Comparison of ENCODE assay signal across 8 cellular contexts in genomic region chr12:19382111-19382526, GRCh38. TPM values are rescaled to one million over a fixed set of nuclear protein-coding genes. Genes with fewer than 3 reads are reported as not detected.
DNase-seq lines count a peak whose midpoint lies in the region; ATAC-seq and TF ChIP-seq lines count a peak whose summit lies in the region.

No MANE protein-coding gene starts in this region.

- H3K4me3 Mint-ChIP-seq in T-helper 1 cell treated with Interleukin-12 subunit alpha and Interleukin-12 subunit beta and Interleukin-4 antibody, amounts not matched to agents 30 μg/mL and 1 μg/mL, for 36 hours: peak overlapping the region; percentile 31

- H2AFZ ChIP-seq in Karpas-422 (ENCODE audit: low read length): no peak overlapping the region

- H3K9me2 ChIP-seq in Karpas-422 (replicated peaks; ENCODE audit: insufficient read depth, low read length): no peaks in the 10 kb centered on the region

- no peaks in the 10 kb centered on the region for H3K27me3 Mint-ChIP-seq in T-helper 1 cell treated with Interleukin-12 subunit alpha and Interleukin-12 subunit beta and Interleukin-4 antibody, amounts not matched to agents 30 μg/mL and 1 μg/mL, for 36 hours (ENCODE audit: low read depth)

- H3K9me3 ChIP-seq in right atrium auricular region (no peaks in the 10 kb centered on the region), left ventricle myocardium inferior (replicated peaks) (no peaks in the 10 kb centered on the region), Karpas-422 (ENCODE audit: low read length) (no peaks in the 10 kb centered on the region)

- H3K36me3 ChIP-seq in right atrium auricular region: peaks cover 13% of the 10 kb centered on the region
- peaks cover 18% of the 10 kb centered on the region for H3K36me3 ChIP-seq in left ventricle myocardium inferior
- H3K36me3 ChIP-seq in Karpas-422 (ENCODE audit: insufficient read depth, low read length): 0 out of 2 replicates have a peak, but pooled peaks cover 3% of the 10 kb centered on the region

- H3K4me2 ChIP-seq in Karpas-422 (ENCODE audit: low read depth, low read length, poor library complexity, severe bottlenecking): no peak overlapping the region

- no peaks in the 10 kb centered on the region for H3K27me3 ChIP-seq in right atrium auricular region
- no peaks in the 10 kb centered on the region for H3K27me3 ChIP-seq in left ventricle myocardium inferior (ENCODE audit: low read depth)
- H3K27me3 ChIP-seq in Karpas-422 (ENCODE audit: low read length): no peaks in the 10 kb centered on the region

- peak overlapping the region; percentile 70 for H3K27ac Mint-ChIP-seq in T-helper 1 cell treated with Interleukin-12 subunit alpha and Interleukin-12 subunit beta and Interleukin-4 antibody, amounts not matched to agents 30 μg/mL and 1 μg/mL, for 36 hours

- ATAC-seq in HG02981 (IDR thresholded peaks at IDR 0.05; ENCODE audit: unreplicated experiment): peak; percentile 97

- H3K9ac ChIP-seq in Karpas-422 (ENCODE audit: low read length): no peak overlapping the region

- intact Hi-C loops in left ventricle myocardium inferior (cut with micrococcal nuclease): no loop called here

- H3K36me3 Mint-ChIP-seq in T-helper 1 cell treated with Interleukin-12 subunit alpha and Interleukin-12 subunit beta and Interleukin-4 antibody, amounts not matched to agents 30 μg/mL and 1 μg/mL, for 36 hours (ENCODE audit: low read depth): no peaks in the 10 kb centered on the region

- H3K4me1 Mint-ChIP-seq in T-helper 1 cell treated with Interleukin-12 subunit alpha and Interleukin-12 subunit beta and Interleukin-4 antibody, amounts not matched to agents 30 μg/mL and 1 μg/mL, for 36 hours (ENCODE audit: low read depth): peaks cover 10% of the 10 kb centered on the region

- no peak overlapping the region for H3K27ac ChIP-seq in right atrium auricular region
- H3K27ac ChIP-seq in left ventricle myocardium inferior (replicated peaks): no peak overlapping the region
- H3K27ac ChIP-seq in Karpas-422 (ENCODE audit: low read length): no peak overlapping the region

- TF ChIP-seq CTCF in right atrium auricular region (IDR thresholded peaks at IDR 0.05) (no peak), left ventricle myocardium inferior (IDR thresholded peaks at IDR 0.05; ENCODE audit: borderline replicate concordance) (no peak), epithelial cell of esophagus (IDR thresholded peaks at IDR 0.05; ENCODE audit: insufficient read depth, low read depth, low read length, missing control alignments) (no peak)

- H3K4me3 ChIP-seq in right atrium auricular region (no peak overlapping the region), left ventricle myocardium inferior (no peak overlapping the region), epithelial cell of esophagus (ENCODE audit: low read length) (no peak overlapping the region), Karpas-422 (ENCODE audit: low read length) (no peak overlapping the region)

- peak; percentile 59 for DNase-seq in right atrium auricular region (ENCODE audit: low spot score)
- DNase-seq in left ventricle myocardium inferior: no peak
- peak; percentile 92 for DNase-seq in epithelial cell of esophagus (ENCODE audit: low read depth)
- DNase-seq in stimulated activated CD4-positive, alpha-beta T cell treated with anti-CD3 and anti-CD28 coated beads, Interleukin-1b, Interleukin-23, amount 100 ng/mL, for 4 hours (ENCODE audit: low read depth in 2 of 2): peak; percentile 27 to 36
- no peak for DNase-seq in Ammon's horn (ENCODE audit: low spot score)
- DNase-seq in Karpas-422: no peak

- no peaks in the 10 kb centered on the region for H3K79me2 ChIP-seq in Karpas-422 (ENCODE audit: low read length)

- no peaks in the 10 kb centered on the region for H3K9me3 Mint-ChIP-seq in T-helper 1 cell treated with Interleukin-12 subunit alpha and Interleukin-12 subunit beta and Interleukin-4 antibody, amounts not matched to agents 30 μg/mL and 1 μg/mL, for 36 hours

- H4K20me1 ChIP-seq in Karpas-422 (ENCODE audit: insufficient read depth, low read depth, low read length): no peaks in the 10 kb centered on the region

- H3K4me1 ChIP-seq in right atrium auricular region: no peaks in the 10 kb centered on the region
- H3K4me1 ChIP-seq in left ventricle myocardium inferior: no peaks in the 10 kb centered on the region
- no peaks in the 10 kb centered on the region for H3K4me1 ChIP-seq in Karpas-422 (ENCODE audit: low read length)

RNA-seq across cellular contexts. Expression of gene AEBP2, which starts 57.2 kb away (rescaled TPM):
- total RNA-seq in right atrium auricular region: 10 to 100 TPM; 14.2 to 15.4 TPM
- total RNA-seq in left ventricle myocardium inferior: 22.8 TPM
- 15.5 and 31.6 TPM in 2 replicates for total RNA-seq in Karpas-422 (2014; rRNA removed; shearing (Covaris generic); ENCODE audit: low replicate concordance)

Comparison
In these comparisons a context has a peak if more than half of its experiments do, and no peak if none do; other contexts are left out.
1. DNase-seq: peak in right atrium auricular region (single experiment), epithelial cell of esophagus (single experiment) and stimulated activated CD4-positive, alpha-beta T cell treated with anti-CD3 and anti-CD28 coated beads, Interleukin-1b, Interleukin-23, amount 100 ng/mL, for 4 hours (2 of 2); none in left ventricle myocardium inferior (single experiment), Ammon's horn (single experiment) and Karpas-422 (single experiment).